In genomic region chr1:21198929-21199328, GRCh38 we compare ENCODE assay signal across 1 cellular context.
TF ChIP-seq lines count a peak whose summit lies in the region.

No MANE protein-coding gene starts in this region.

TF ChIP-seq in K562, 482 proteins besides CTCF, POLR2A, EP300 and RAD21 (continued from another document and continues in another):
- TF ChIP-seq RREB1 (CRISPR knock-in tag; IDR thresholded peaks at IDR 0.05) (0 out of 2 replicates have a peak, but pooled peaks have one; percentile 76), SRSF1 (IDR thresholded peaks at IDR 0.05; ENCODE audit: low read depth, low read length) (no peak), MAFK (IDR thresholded peaks at IDR 0.05; ENCODE audit: low read length) (no peak), RBM22 (IDR thresholded peaks at IDR 0.05; ENCODE audit: low read depth, low read length, poor library complexity, severe bottlenecking) (peak; percentile 44), HDGF (IDR thresholded peaks at IDR 0.05) (no peak), NFIC (IDR thresholded peaks at IDR 0.05) (no peak), CREB1 (IDR thresholded peaks at IDR 0.05) (no peak), CREB1 (CRISPR knock-in tag; IDR thresholded peaks at IDR 0.05) (no peak), ZEB2 (IDR thresholded peaks at IDR 0.05) (no peak), GTF2A2 (tag; IDR thresholded peaks at IDR 0.05) (no peak), GABPA (tag; conservative IDR thresholded peaks at IDR 0.05; ENCODE audit: low read depth) (no peak), CTBP1 (IDR thresholded peaks at IDR 0.05; ENCODE audit: borderline replicate concordance) (peak; percentile 51; the same call in 1 of the 2 replicates), ZBTB40 (IDR thresholded peaks at IDR 0.05) (peak; percentile 83), ZBTB40 (CRISPR knock-in tag; IDR thresholded peaks at IDR 0.05) (no peak), FOXA3 (CRISPR knock-in tag; conservative IDR thresholded peaks at IDR 0.05 in 1 of 2, IDR thresholded peaks at IDR 0.05 in 1 of 2) (no peak), HNRNPLL (IDR thresholded peaks at IDR 0.05; ENCODE audit: low read depth, low read length, poor library complexity, severe bottlenecking) (peak; percentile 69), HDAC2 (IDR thresholded peaks at IDR 0.05) (peak; percentile 40; the same call in 1 of the 2 replicates), ARID3A (IDR thresholded peaks at IDR 0.05; ENCODE audit: borderline replicate concordance, low read depth, low read length) (peak; percentile 82; the same call in 1 of the 2 replicates), EGR1 (conservative IDR thresholded peaks at IDR 0.05) (peak; percentile 9; the same call in 1 of the 2 replicates), NCOR1 (IDR thresholded peaks at IDR 0.05) (no peak), KDM1A (IDR thresholded peaks at IDR 0.05) (peak; percentile 77 to 88), HMGXB4 (CRISPR knock-in tag; IDR thresholded peaks at IDR 0.05) (no peak), ZNF217 (CRISPR knock-in tag; IDR thresholded peaks at IDR 0.05) (no peak), ZNF146 (CRISPR knock-in tag; IDR thresholded peaks at IDR 0.05; ENCODE audit: unreplicated experiment) (no peak), RFX5 (IDR thresholded peaks at IDR 0.05; ENCODE audit: low read depth, low read length) (no peak), ZNF121 (CRISPR knock-in tag; conservative IDR thresholded peaks at IDR 0.05) (no peak), SP2 (IDR thresholded peaks at IDR 0.05; ENCODE audit: extremely low read depth, low read depth, low read length, poor library complexity, severe bottlenecking) (no peak), TSC22D4 (tag; IDR thresholded peaks at IDR 0.05) (no peak), CBX3 (IDR thresholded peaks at IDR 0.05; ENCODE audit: borderline replicate concordance in 1 of 2, low read length in 2 of 2) (no peak), BRCA1 (IDR thresholded peaks at IDR 0.05) (no peak), BRCA1 (CRISPR knock-in tag; IDR thresholded peaks at IDR 0.05) (no peak), PRMT5 (CRISPR knock-in tag; IDR thresholded peaks at IDR 0.05) (no peak), CCNT2 (IDR thresholded peaks at IDR 0.05; ENCODE audit: borderline replicate concordance, extremely low read depth, insufficient read length, low read depth, low read length) (no peak), ESRRB (CRISPR knock-in tag; IDR thresholded peaks at IDR 0.05; ENCODE audit: borderline replicate concordance) (no peak), EP400 (IDR thresholded peaks at IDR 0.05) (no peak), MEF2D (tag; conservative IDR thresholded peaks at IDR 0.05; ENCODE audit: low read depth) (no peak), ZSCAN32 (CRISPR knock-in tag; IDR thresholded peaks at IDR 0.05) (no peak), ZFP1 (CRISPR knock-in tag; IDR thresholded peaks at IDR 0.05) (no peak), NR4A1 (CRISPR knock-in tag; IDR thresholded peaks at IDR 0.05) (no peak), NR4A1 (tag; IDR thresholded peaks at IDR 0.05) (no peak), OTX1 (CRISPR knock-in tag; IDR thresholded peaks at IDR 0.05) (no peak), ARNT (IDR thresholded peaks at IDR 0.05) (no peak), MED1 (CRISPR knock-in tag; IDR thresholded peaks at IDR 0.05; ENCODE audit: borderline replicate concordance) (no peak), RFX7 (CRISPR knock-in tag; IDR thresholded peaks at IDR 0.05) (no peak), TEAD2 (tag; IDR thresholded peaks at IDR 0.05) (no peak), ARID3B (CRISPR knock-in tag; IDR thresholded peaks at IDR 0.05; ENCODE audit: borderline replicate concordance) (no peak), LCOR (CRISPR knock-in tag; IDR thresholded peaks at IDR 0.05) (no peak), MLX (CRISPR knock-in tag; conservative IDR thresholded peaks at IDR 0.05) (no peak), POLR3A (IDR thresholded peaks at IDR 0.05; ENCODE audit: borderline replicate concordance, extremely low read depth, insufficient read depth, insufficient read length) (no peak), RNF2 (IDR thresholded peaks at IDR 0.05) (peak; percentile 51; the same call in 1 of the 2 replicates)
